8 cellular contexts compared by ENCODE assay signal in the genomic region with DNA sequence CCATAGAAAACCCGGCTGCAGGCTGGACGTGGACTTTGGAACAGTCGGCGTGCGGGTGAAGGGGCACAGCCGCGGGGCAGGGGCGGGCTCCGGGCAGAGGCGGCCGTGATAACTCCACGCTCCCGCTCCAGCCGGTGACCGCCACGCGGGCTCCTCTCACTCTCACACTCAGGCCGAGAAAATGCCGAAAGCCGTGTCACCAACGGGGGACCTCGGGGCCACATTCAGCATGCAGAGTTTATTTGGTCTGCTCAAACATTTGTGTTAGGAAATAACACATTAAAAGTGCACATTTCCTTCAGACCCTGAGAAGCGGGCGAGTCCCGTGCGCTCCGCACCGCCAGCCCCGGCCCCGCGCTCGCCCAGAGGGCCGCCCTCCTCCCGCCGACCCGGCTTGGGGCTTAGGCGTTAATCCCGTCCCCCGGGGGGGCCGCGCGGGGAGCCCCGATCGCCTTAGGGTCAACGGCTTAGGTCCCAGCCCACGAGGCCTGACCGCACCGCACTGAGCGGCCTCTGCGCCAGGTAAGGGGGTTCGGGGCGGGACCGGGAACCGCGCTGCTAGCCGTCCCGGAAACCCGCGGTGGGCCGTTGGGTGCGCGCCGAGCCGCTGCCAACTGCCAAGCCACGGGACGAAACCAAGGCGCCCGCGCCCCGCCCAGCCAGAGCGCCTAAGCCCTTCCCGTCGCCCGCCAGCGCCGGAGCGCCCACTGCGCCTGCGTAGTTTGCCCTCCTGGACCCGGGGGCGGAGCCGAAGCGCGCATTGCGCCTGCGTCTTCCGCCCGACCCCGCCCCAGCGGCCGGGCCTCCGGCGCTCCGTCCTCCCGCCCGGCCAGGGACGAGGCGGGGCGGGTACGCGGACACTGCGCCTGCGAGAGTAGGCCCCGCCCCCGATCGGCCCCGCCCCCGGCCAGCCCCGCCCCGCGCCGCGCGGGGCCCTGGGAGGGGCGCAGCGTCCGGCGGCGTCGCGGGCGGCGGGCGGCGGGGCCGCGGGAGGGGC.
A peak's percentile ranks its signal among the peaks of the same experiment; 100 is the strongest.
DNase-seq lines count a peak whose midpoint lies in the region; ATAC-seq and TF ChIP-seq lines count a peak whose summit lies in the region.

TSS of gene ZBED4 (plus strand) at position 947 of the 997 bp plus-strand sequence. CDS start 29,819 bp downstream, outside the sequence.

- peak; percentile 74 for ATAC-seq in GM19025 (IDR thresholded peaks at IDR 0.05; ENCODE audit: low read depth, unreplicated experiment)
- ATAC-seq in HG03280 (IDR thresholded peaks at IDR 0.05; ENCODE audit: unreplicated experiment) = peak; percentile 77

- DNase-seq in AG09319 (ENCODE audit: extremely low read depth, low read depth) = peak; percentile 90
- peak; percentile 93 to 99 for DNase-seq in NCI-H446 (lab: John Stamatoyannopoulos, UW)
- DNase-seq in activated CD4-positive, CD25-positive, alpha-beta regulatory T cell treated with anti-CD3 and anti-CD28 coated beads, Interleukin-2, amount 50 U/mL, for 16 hours (ENCODE audit: low read depth, low spot score) = peak; percentile 96
- DNase-seq in central memory CD4-positive, alpha-beta T cell = peak; percentile 99
- peak; percentile 98 for DNase-seq in inferior parietal cortex (ENCODE audit: extremely low spot score)
- DNase-seq in smooth muscle cell of the brain vasculature (ENCODE audit: low read depth, low spot score) = peak; percentile 91

- TF ChIP-seq CTCF in AG09319 (IDR thresholded peaks at IDR 0.05; ENCODE audit: low read depth, low read length) = no peak

Comparison
In these comparisons a context has a peak if more than half of its experiments do, and no peak if none do; other contexts are left out.
1. Peak in every context shown above with its lines: DNase-seq and ATAC-seq.